ENCODE assay signal across 9 cellular contexts in genomic region chr22:30485362-30485988, GRCh38. TPM values are rescaled to one million over a fixed set of nuclear protein-coding genes. Genes with fewer than 3 reads are reported as not detected.
DNase-seq lines count a peak whose midpoint lies in the region; ATAC-seq and TF ChIP-seq lines count a peak whose summit lies in the region.
"Had no signal": no experiment of that assay in that cellular context is flagged by ENCODE, and none has a peak within 500 bp of the region (broad histone marks: within the 10 kb centered on the region; RNA-seq: fewer than 3 reads in every experiment).

No MANE protein-coding gene starts in this region.

- H3K79me2 ChIP-seq in DOHH2 (ENCODE audit: control insufficient read depth, low read length), result no peaks in the 10 kb centered on the region

- intact Hi-C loops in left cardiac atrium (cut with DNase I), result loop anchor here (5.0 to 10.0 kb wide), 3 partner anchors 91 to 221 kb away; partner anchors contain the start of genes OSM (in 1 of the 2) and SEC14L2 (in 1 of the 2)

- no peaks in the 10 kb centered on the region for H3K27me3 ChIP-seq in DOHH2 (ENCODE audit: control insufficient read depth, low read length)

- H3K4me2 ChIP-seq in DOHH2 (ENCODE audit: low read length), result no peak overlapping the region

- H3K9me3 ChIP-seq in DOHH2 (ENCODE audit: control insufficient read depth, insufficient read depth, low read length), result no peaks in the 10 kb centered on the region

- no peaks in the 10 kb centered on the region for H3K4me1 ChIP-seq in DOHH2 (ENCODE audit: control insufficient read depth, low read length)

- no peaks in the 10 kb centered on the region for H4K20me1 ChIP-seq in DOHH2 (ENCODE audit: control insufficient read depth, insufficient read depth, low read depth, low read length)

- no peak overlapping the region for H3K4me3 ChIP-seq in DOHH2 (ENCODE audit: low read length)
- H3K4me3 ChIP-seq in retinal pigment epithelial cell (ENCODE audit: low read length), result no peak overlapping the region

- TF ChIP-seq CTCF in DOHH2 (IDR thresholded peaks at IDR 0.05; ENCODE audit: low read depth, low read length, poor library complexity, severe bottlenecking) (peak; percentile 93), retinal pigment epithelial cell (conservative IDR thresholded peaks at IDR 0.05; ENCODE audit: low read depth, low read length) (peak; percentile 92)

- no peak overlapping the region for H3K27ac ChIP-seq in DOHH2 (ENCODE audit: low read depth, low read length)

- DNase-seq in T follicular helper cell (ENCODE audit: low read depth) (peak; percentile 66), left cardiac atrium (peak; percentile 67), retinal pigment epithelial cell (ENCODE audit: low read depth) (no peak), middle frontal gyrus (ENCODE audit: extremely low spot score, low spot score) (no peak)
- peak; percentile 49 for DNase-seq in activated naive CD8-positive, alpha-beta T cell treated with anti-CD3 and anti-CD28 coated beads, Interleukin-2, amount 50 U/mL, for 16 hours (ENCODE audit: low read depth, low spot score)

- no peaks in the 10 kb centered on the region for H3F3A ChIP-seq in DOHH2 (ENCODE audit: control insufficient read depth, insufficient read depth)

- ATAC-seq in HG03280 (IDR thresholded peaks at IDR 0.05; ENCODE audit: unreplicated experiment), result peak; percentile 65
- ATAC-seq in left cardiac atrium, result peak; percentile 89 to 94
- no peak for ATAC-seq in GM21786 (IDR thresholded peaks at IDR 0.05; ENCODE audit: unreplicated experiment)

- H3K9me2 ChIP-seq in DOHH2 (replicated peaks; ENCODE audit: control insufficient read depth, low read length), result no peaks in the 10 kb centered on the region

- no peaks in the 10 kb centered on the region for H3K36me3 ChIP-seq in DOHH2 (ENCODE audit: control insufficient read depth, low read length)

RNA-seq across cellular contexts. Expression of gene SEC14L3, which starts 13.7 kb away (rescaled TPM):
- not detected for total RNA-seq in left cardiac atrium
- total RNA-seq: dermis microvascular lymphatic vessel endothelial cell had no signal

RNA-seq across cellular contexts. Expression of gene SEC14L4, which starts 20.0 kb away (rescaled TPM):
- not detected for total RNA-seq in left cardiac atrium

RNA-seq across cellular contexts. Expression of gene MTFP1, which starts 59.9 kb away (rescaled TPM):
- total RNA-seq in left cardiac atrium, result 10 to 100 TPM; 21.4 to 33.8 TPM

Comparison
In these comparisons a context has a peak if more than half of its experiments do, and no peak if none do; other contexts are left out.
1. DNase-seq: peak in T follicular helper cell (single experiment), activated naive CD8-positive, alpha-beta T cell treated with anti-CD3 and anti-CD28 coated beads, Interleukin-2, amount 50 U/mL, for 16 hours (single experiment) and left cardiac atrium (single experiment); none in retinal pigment epithelial cell (single experiment) and middle frontal gyrus (single experiment).